8 cellular contexts compared by ENCODE assay signal in the genomic region with DNA sequence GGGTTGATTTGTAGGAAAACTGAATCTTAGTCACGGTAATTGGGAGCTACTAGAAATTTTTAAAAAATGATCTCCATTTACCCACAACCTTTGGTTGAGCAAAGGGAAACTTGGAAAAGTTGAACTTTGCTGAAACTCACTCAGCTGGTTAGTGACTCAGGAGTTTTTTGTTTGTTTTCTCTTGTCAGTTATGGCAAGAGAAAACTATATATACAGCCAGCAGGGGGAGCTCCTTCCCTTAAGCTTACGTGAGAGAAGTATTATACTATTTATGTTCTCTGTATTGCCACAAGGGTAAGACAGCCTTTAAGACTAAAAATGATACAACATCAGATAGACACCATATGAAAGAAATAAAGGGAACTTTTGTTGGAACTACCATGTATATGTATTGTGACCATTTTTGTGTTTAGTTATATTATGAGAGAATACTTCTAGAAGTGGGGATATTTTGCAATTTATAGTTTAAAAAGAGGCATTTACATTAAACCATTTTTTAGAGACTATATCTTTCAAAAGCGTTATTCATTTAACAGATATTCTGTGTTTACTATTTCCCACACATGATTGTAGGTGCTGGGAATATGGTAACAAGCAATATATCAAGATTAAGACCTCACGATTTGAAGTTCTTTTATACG. TPM values are rescaled to one million over a fixed set of nuclear protein-coding genes. Genes with fewer than 3 reads are reported as not detected.
DNase-seq lines count a peak whose midpoint lies in the region; ATAC-seq, FAIRE-seq and TF ChIP-seq lines count a peak whose summit lies in the region.

No MANE protein-coding gene starts in this region.

- H3K9me3 Mint-ChIP-seq in Caco-2 (ENCODE audit: unreplicated experiment) = no peaks in the 10 kb centered on the region

- H3K27me3 ChIP-seq in Caco-2 (replicated peaks; ENCODE audit: control insufficient read depth, insufficient read depth, low read length) (no peaks in the 10 kb centered on the region), endothelial cell of umbilical vein (ENCODE audit: control insufficient read depth in 2 of 2, insufficient read depth in 2 of 2, low read length in 2 of 2) (no peaks in the 10 kb centered on the region), thyroid gland (no peaks in the 10 kb centered on the region)

- H3K4me1 ChIP-seq in Caco-2 = peaks cover 39% of the 10 kb centered on the region
- H3K4me1 ChIP-seq in endothelial cell of umbilical vein (ENCODE audit: control insufficient read depth, extremely low read depth, insufficient read depth, low read length) = no peaks in the 10 kb centered on the region
- peaks cover 0 to 16% of the 10 kb centered on the region in 2 donors for H3K4me1 ChIP-seq in thyroid gland

- H3K9me3 ChIP-seq in Caco-2 (no peaks in the 10 kb centered on the region), endothelial cell of umbilical vein (replicated peaks; ENCODE audit: control insufficient read depth, insufficient read depth, low read length) (no peaks in the 10 kb centered on the region), thyroid gland (no peaks in the 10 kb centered on the region)

- no peak for TF ChIP-seq POLR2A in endothelial cell of umbilical vein (IDR thresholded peaks at IDR 0.05; ENCODE audit: low read depth, low read length)
- TF ChIP-seq POLR2A in thyroid gland (IDR thresholded peaks at IDR 0.05) = no peak

- no peaks in the 10 kb centered on the region for H3K9me1 ChIP-seq in endothelial cell of umbilical vein (replicated peaks; ENCODE audit: control insufficient read depth, extremely low read depth, insufficient read depth, low read length)

- H3K36me3 Mint-ChIP-seq in Caco-2 (ENCODE audit: insufficient read depth, unreplicated experiment) = no peaks in the 10 kb centered on the region

- dilution Hi-C loops in endothelial cell of umbilical vein (cut with MboI; ENCODE audit: extremely low pct_ligation_motif_present, low sequenced_read_pairs) = no loop called here

- H3K4me2 ChIP-seq in endothelial cell of umbilical vein (ENCODE audit: insufficient read depth, low read length) = peak overlapping the region; percentile 12

- no peak overlapping the region for H3K27ac Mint-ChIP-seq in Caco-2 (ENCODE audit: unreplicated experiment)

- FAIRE-seq in endothelial cell of umbilical vein (lab: Jason Lieb, UNC) = peak; percentile 76

- intact Hi-C loops in Caco-2 (cut with micrococcal nuclease; ENCODE audit: unreplicated experiment) (loop anchor here (1.0 to 5.0 kb wide), 3 partner anchors 41 to 326 kb away; no protein-coding TSS in a partner anchor), endothelial cell of umbilical vein (cut with micrococcal nuclease) (loop anchor here (1.0 kb wide), 1 partner anchor 327 kb away; no protein-coding TSS in a partner anchor), thyroid gland (cut with DNase I) (no loop called here)

- no peaks in the 10 kb centered on the region for H3K79me2 ChIP-seq in endothelial cell of umbilical vein (ENCODE audit: control insufficient read depth, insufficient read depth, low read length)

- H2AFZ ChIP-seq in endothelial cell of umbilical vein (ENCODE audit: low read depth, low read length) = no peak overlapping the region

- ATAC-seq in GM19463 (IDR thresholded peaks at IDR 0.05; ENCODE audit: unreplicated experiment) = peak; percentile 66
- ATAC-seq in HG03558 (IDR thresholded peaks at IDR 0.05; ENCODE audit: extremely low read depth, unreplicated experiment) = peak; percentile 61

- H3K27ac ChIP-seq in endothelial cell of umbilical vein (ENCODE audit: insufficient read depth, low read depth, low read length) (no peak overlapping the region), thyroid gland (peak overlapping the region; percentile 14 to 50 (median 48))

- TF ChIP-seq CTCF in Caco-2 (IDR thresholded peaks at IDR 0.05; ENCODE audit: insufficient read depth in 1 of 2, low read depth in 1 of 2, low read length in 1 of 2, severe bottlenecking in 1 of 2, unreplicated experiment in 1 of 2) (peak; percentile 62 to 76), endothelial cell of umbilical vein (IDR thresholded peaks at IDR 0.05; ENCODE audit: extremely low read depth in 1 of 2, insufficient read depth in 1 of 2, low read depth in 1 of 2, low read length in 2 of 2) (peak; percentile 63 to 68), thyroid gland (IDR thresholded peaks at IDR 0.05) (peak; percentile 57 to 87 (median 68))

- no peaks in the 10 kb centered on the region for H4K20me1 ChIP-seq in endothelial cell of umbilical vein (replicated peaks; ENCODE audit: control insufficient read depth, extremely low read depth, insufficient read depth, low read length)

- peak; percentile 76 to 85 for DNase-seq in Caco-2
- DNase-seq in NCI-H510A treated with DMSO at 0.1 percent for 48 hours (lab: John Stamatoyannopoulos, UW) = peak; percentile 94
- DNase-seq in activated CD4-positive, CD25-positive, alpha-beta regulatory T cell treated with anti-CD3 and anti-CD28 coated beads, Interleukin-2, amount 50 U/mL, for 72 hours = peak; percentile 57
- peak; percentile 93 for DNase-seq in endothelial cell of umbilical vein (ENCODE audit: low read depth, low spot score)
- peak; percentile 88 for DNase-seq in myocyte (ENCODE audit: low read depth)
- peak; percentile 53 to 69 for DNase-seq in thyroid gland

- H3K4me3 Mint-ChIP-seq in Caco-2 (ENCODE audit: unreplicated experiment) = no peak overlapping the region

- CTCF ChIA-PET in Caco-2 (lab: Charles Lee) (interaction anchor here (0.6 to 1.8 kb wide), 10 partner anchors 14 to 310 kb away, joined by 3 to 19 read pairs (median 4); no protein-coding TSS in a partner anchor), endothelial cell of umbilical vein (lab: Charles Lee) (interaction anchor here (0.6 to 3.5 kb wide), 50 partner anchors 9 to 1506 kb away, joined by 3 to 47 read pairs (median 4); a partner anchor contains a TSS)

- POLR2A ChIA-PET in Caco-2 (lab: Charles Lee) = interaction anchor here (0.6 to 1.8 kb wide), 3 partner anchors 16 to 373 kb away, joined by 3 to 8 read pairs (median 3); a partner anchor contains a TSS
- POLR2A ChIA-PET in endothelial cell of umbilical vein (lab: Charles Lee) = no interaction called here

- no peak overlapping the region for H3K4me3 ChIP-seq in Caco-2 (ENCODE audit: low read depth, low read length)
- no peak overlapping the region for H3K4me3 ChIP-seq in endothelial cell of umbilical vein (replicated peaks in 1 of 3; ENCODE audit: insufficient read depth in 1 of 3, low read depth in 1 of 3, low read length in 3 of 3)
- H3K4me3 ChIP-seq in thyroid gland (replicated peaks in 1 of 3) = no peak overlapping the region

- WGBS in thyroid gland, 2 donors = 55 to 59% methylated on average over 5 of the region's 5 CpGs

- BruUV-seq in Caco-2 (replicated peaks; lab: Mats Ljungman, UMichigan) = no TSS peak
- no TSS peak for BruUV-seq in endothelial cell of umbilical vein (replicated peaks; lab: Mats Ljungman, UMichigan)

- H3K9ac ChIP-seq in endothelial cell of umbilical vein (replicated peaks; ENCODE audit: extremely low read depth, insufficient read depth, low read length) = no peak overlapping the region

- no peaks in the 10 kb centered on the region for H3K27me3 Mint-ChIP-seq in Caco-2 (ENCODE audit: insufficient read depth, unreplicated experiment)

- H3K36me3 ChIP-seq in Caco-2 (ENCODE audit: control insufficient read depth, insufficient read depth, low read length) = no peaks in the 10 kb centered on the region
- H3K36me3 ChIP-seq in endothelial cell of umbilical vein (ENCODE audit: control insufficient read depth in 2 of 2, extremely low read depth in 1 of 2, insufficient read depth in 2 of 2, low read length in 2 of 2) = no peaks in the 10 kb centered on the region
- H3K36me3 ChIP-seq in thyroid gland = no peaks in the 10 kb centered on the region

- H3K4me1 Mint-ChIP-seq in Caco-2 (ENCODE audit: low read depth, unreplicated experiment) = peaks cover 45% of the 10 kb centered on the region

TF ChIP-seq in endothelial cell of umbilical vein, 7 proteins besides CTCF, POLR2A, EP300 and RAD21 (continues in another document):
- TF ChIP-seq FOS (IDR thresholded peaks at IDR 0.05; ENCODE audit: borderline replicate concordance, insufficient read depth, low read length) = no peak
- no peak for TF ChIP-seq MYC (IDR thresholded peaks at IDR 0.05; ENCODE audit: low read depth, low read length)
- no peak for TF ChIP-seq GATA2 (IDR thresholded peaks at IDR 0.05; ENCODE audit: insufficient read depth, insufficient read length, low read depth, low read length)
- no peak for TF ChIP-seq EZH2 (IDR thresholded peaks at IDR 0.05; ENCODE audit: borderline replicate concordance, low read depth, low read length, severe bottlenecking)
- no peak for TF ChIP-seq POLR2AphosphoS5 (IDR thresholded peaks at IDR 0.05; ENCODE audit: insufficient read depth, low read depth, low read length)
- TF ChIP-seq, protein P1, sequence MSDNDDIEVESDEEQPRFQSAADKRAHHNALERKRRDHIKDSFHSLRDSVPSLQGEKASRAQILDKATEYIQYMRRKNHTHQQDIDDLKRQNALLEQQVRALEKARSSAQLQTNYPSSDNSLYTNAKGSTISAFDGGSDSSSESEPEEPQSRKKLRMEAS (IDR thresholded peaks at IDR 0.05; ENCODE audit: insufficient read depth, insufficient read length) = no peak

RNA-seq across cellular contexts. Expression of a gene that starts 28.1 kb away (rescaled TPM):
- 10.8 and 10.9 TPM in 2 replicates for total RNA-seq in Caco-2 (2022)
- 4.4 and 7.4 TPM in 2 replicates for total RNA-seq in endothelial cell of umbilical vein
- polyA plus RNA-seq in endothelial cell of umbilical vein = 4.9 and 7.6 TPM in 2 replicates
- polyA plus RNA-seq in endothelial cell of umbilical vein (2011; cell fraction: cytosol; rRNA removed) = 5.8 and 7.6 TPM in 2 replicates
- polyA plus RNA-seq in endothelial cell of umbilical vein (2011; cell fraction: nucleus; rRNA removed) = 4.0 and 5.0 TPM in 2 replicates
- polyA plus RNA-seq in endothelial cell of umbilical vein (2012) = 4.7 and 5.7 TPM in 2 replicates
- polyA minus RNA-seq in endothelial cell of umbilical vein = 8.3 and 9.0 TPM in 2 replicates
- polyA minus RNA-seq in endothelial cell of umbilical vein (2011; cell fraction: cytosol; rRNA and poly(A)+ RNA removed) = 5.4 TPM
- polyA minus RNA-seq in endothelial cell of umbilical vein (2011; cell fraction: nucleus; rRNA and poly(A)+ RNA removed) = 7.9 and 8.5 TPM in 2 replicates
- 0.16 and 0.35 TPM in 2 replicates for total RNA-seq in myocyte
- 0.55 TPM for polyA plus RNA-seq in myocyte (2012)
- 10 to 100 TPM in 1 of 4 donors, 1 to 10 TPM in 3; 7.0 to 31.3 (median 9.0) TPM for total RNA-seq in thyroid gland

RNA-seq across cellular contexts. Expression of a gene that starts 37.1 kb away (rescaled TPM):
- total RNA-seq in Caco-2 (2022) (62.9 and 75.1 TPM in 2 replicates), endothelial cell of umbilical vein (129 and 142 TPM in 2 replicates), myocyte (187 and 201 TPM in 2 replicates), thyroid gland (100 to 1,000 TPM; 130 to 174 (median 160) TPM)
- polyA plus RNA-seq in endothelial cell of umbilical vein = 92.8 and 107 TPM in 2 replicates
- polyA plus RNA-seq in endothelial cell of umbilical vein (2011; cell fraction: cytosol; rRNA removed) = 79.2 and 81.1 TPM in 2 replicates
- 56.6 and 67.1 TPM in 2 replicates for polyA plus RNA-seq in endothelial cell of umbilical vein (2011; cell fraction: nucleus; rRNA removed)
- 131 and 155 TPM in 2 replicates for polyA plus RNA-seq in endothelial cell of umbilical vein (2012)
- polyA minus RNA-seq in endothelial cell of umbilical vein = 380 and 387 TPM in 2 replicates
- polyA minus RNA-seq in endothelial cell of umbilical vein (2011; cell fraction: cytosol; rRNA and poly(A)+ RNA removed) = 71.4 TPM
- polyA minus RNA-seq in endothelial cell of umbilical vein (2011; cell fraction: nucleus; rRNA and poly(A)+ RNA removed) = 61.7 and 108 TPM in 2 replicates
- polyA plus RNA-seq in myocyte (2012) = 134 TPM
